Comparison of ENCODE assay signal across 32 cellular contexts in the genomic region with DNA sequence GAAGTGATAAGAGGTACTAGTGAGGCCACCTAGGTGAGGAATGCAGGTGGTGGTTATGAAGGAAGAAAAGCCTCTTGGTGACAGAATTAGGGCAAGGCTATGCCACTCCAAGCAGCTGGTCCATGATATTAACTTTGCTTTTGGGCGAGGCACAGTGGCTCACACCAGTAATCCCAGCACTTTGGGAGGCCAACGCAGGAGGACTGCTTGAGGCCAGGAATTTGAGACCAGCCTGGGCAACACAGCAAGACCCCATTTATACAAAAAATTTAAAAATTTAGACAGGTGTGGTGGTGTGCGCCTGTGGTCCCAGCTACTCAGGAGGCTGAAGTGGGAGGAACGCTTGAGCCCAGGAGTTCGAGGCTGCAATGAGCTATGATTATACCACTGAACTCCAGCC.
"Had no signal": no experiment of that assay in that cellular context is flagged by ENCODE, and none has a peak within 500 bp of the region (broad histone marks: within the 10 kb centered on the region; RNA-seq: fewer than 3 reads in every experiment).

No MANE protein-coding gene starts in this region.

- FAIRE-seq: astrocyte, TTC549 had no signal

- ATAC-seq: activated CD4-positive, alpha-beta T cell treated with anti-CD3 and anti-CD28 coated beads for 36 hours; activated CD4-positive, CD25-positive, alpha-beta regulatory T cell treated with anti-CD3 and anti-CD28 coated beads, Interleukin-2, amount 50 U/mL, for 24 hours; activated CD8-positive, alpha-beta memory T cell treated with anti-CD3 and anti-CD28 coated beads, Interleukin-2, amount 10 ng/mL, durations not matched to agents 7 days and 5 days; activated CD8-positive, alpha-beta T cell treated with anti-CD3 and anti-CD28 coated beads, Interleukin-2, amount 10 ng/mL, durations not matched to agents 7 days and 5 days; activated naive CD8-positive, alpha-beta T cell treated with anti-CD3 and anti-CD28 coated beads, Interleukin-2, amount 50 U/mL, for 24 hours; body of pancreas had no signal

- DNase-seq: activated CD4-positive, alpha-beta memory T cell treated with anti-CD3 and anti-CD28 coated beads, Interleukin-2, amount 10 ng/mL, durations not matched to agents 7 days and 5 days; activated CD4-positive, alpha-beta T cell treated with anti-CD3 and anti-CD28 coated beads for 1 hour; activated CD4-positive, alpha-beta T cell treated with anti-CD3 and anti-CD28 coated beads for 36 hours; activated CD4-positive, alpha-beta T cell treated with anti-CD3 and anti-CD28 coated beads for 48 hours; activated CD4-positive, alpha-beta T cell treated with anti-CD3 and anti-CD28 coated beads, Interleukin-2, amount 10 ng/mL, durations not matched to agents 7 days and 5 days; activated CD4-positive, alpha-beta T cell treated with anti-CD3 and anti-CD28 coated beads, Interleukin-2, amount 50 U/mL, for 48 hours; activated CD4-positive, CD25-positive, alpha-beta regulatory T cell; activated CD8-positive, alpha-beta memory T cell treated with anti-CD3 and anti-CD28 coated beads for 24 hours; activated CD8-positive, alpha-beta memory T cell treated with anti-CD3 and anti-CD28 coated beads, Interleukin-2, amount 10 ng/mL, durations not matched to agents 7 days and 5 days; activated CD8-positive, alpha-beta memory T cell treated with anti-CD3 and anti-CD28 coated beads, Interleukin-2, amount 50 U/mL, for 48 hours; activated CD8-positive, alpha-beta T cell treated with anti-CD3 and anti-CD28 coated beads, Interleukin-2, amount 10 ng/mL, durations not matched to agents 7 days and 5 days; activated effector memory CD4-positive, alpha-beta T cell treated with Interleukin-2 at 50 U/mL for 16 hours; activated gamma-delta T cell; activated naive CD4-positive, alpha-beta T cell treated with anti-CD3 and anti-CD28 coated beads, Interleukin-2, amount 10 ng/mL, durations not matched to agents 7 days and 5 days; activated naive CD4-positive, alpha-beta T cell treated with Interleukin-2 at 50 U/mL for 16 hours; activated naive CD8-positive, alpha-beta T cell treated with anti-CD3 and anti-CD28 coated beads, Interleukin-2, amount 10 ng/mL, durations not matched to agents 7 days and 5 days; activated naive CD8-positive, alpha-beta T cell treated with anti-CD3 and anti-CD28 coated beads, Interleukin-2, amount 50 U/mL, for 24 hours; activated T-cell treated with anti-CD3 and anti-CD28 coated beads, Interleukin-2, amount 50 U/mL, for 24 hours; activated T-cell treated with anti-CD3 and anti-CD28 coated beads, Interleukin-2, amount 50 U/mL, for 48 hours; amygdala; aorta; body of pancreas; brain microvascular endothelial cell; central memory CD4-positive, alpha-beta T cell; T-helper 1 cell; T-helper 2 cell; T-helper 9 cell had no signal

- H3K4me1 ChIP-seq: breast epithelium had no signal

- H3K9me3 ChIP-seq: body of pancreas, breast epithelium had no signal

- H3K27me3 ChIP-seq: body of pancreas, brain microvascular endothelial cell, breast epithelium had no signal

- H3K27ac ChIP-seq: body of pancreas, brain microvascular endothelial cell, breast epithelium, VCaP had no signal

- H3K4me3 ChIP-seq: body of pancreas, breast epithelium had no signal
